In the genomic region with DNA sequence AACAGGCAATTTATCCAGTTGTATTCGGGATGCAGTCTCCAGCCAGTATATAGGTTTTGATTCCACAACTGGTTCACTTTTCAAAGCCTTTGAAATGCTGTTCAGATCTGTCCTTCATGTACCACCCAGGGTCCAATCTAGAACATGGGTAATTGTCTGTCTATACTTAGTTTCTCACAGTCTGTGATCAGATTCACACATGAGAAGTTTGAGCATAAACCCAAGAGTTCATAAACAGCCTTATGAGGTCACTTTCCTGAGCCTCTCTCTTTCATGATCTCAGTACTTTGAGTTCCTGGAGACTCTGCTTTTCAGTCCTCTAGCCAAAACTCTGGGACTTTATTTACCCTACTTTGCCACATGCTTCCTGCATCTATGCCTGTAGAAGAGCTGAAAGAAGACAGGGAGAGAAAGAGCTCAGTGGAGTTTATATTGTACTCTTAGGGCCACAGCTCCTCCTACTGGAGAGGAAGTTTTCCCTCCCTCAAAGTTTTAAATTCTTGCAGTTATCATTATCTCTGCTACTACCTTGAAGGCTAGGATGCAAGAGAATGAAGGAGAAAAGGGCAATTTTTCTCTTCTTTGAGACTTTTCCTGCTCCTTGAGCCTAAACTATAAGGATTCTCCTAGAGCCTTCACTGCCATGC, we compare ENCODE assay signal across 8 cellular contexts.
DNase-seq lines count a peak whose midpoint lies in the region; ATAC-seq, FAIRE-seq and TF ChIP-seq lines count a peak whose summit lies in the region.

No MANE protein-coding gene starts in this region.

- CTCF ChIA-PET in GM12878 (lab: Yijun Ruan, JAX) = interaction anchor here (0.6 to 1.3 kb wide), 15 partner anchors 9 to 739 kb away, joined by 3 to 20 read pairs (median 4); no protein-coding TSS in a partner anchor

- BruUV-seq in GM12878 (replicated peaks; lab: Mats Ljungman, UMichigan) = no TSS peak

- POLR2A ChIA-PET in GM12878 (lab: Charles Lee) = interaction anchor here (0.9 kb wide), 1 partner anchor 91 kb away, joined by 4 read pairs; no protein-coding TSS in a partner anchor

- FAIRE-seq in GM12878 (lab: Jason Lieb, UNC) = no peak

- intact Hi-C loops in GM12878 (cut with micrococcal nuclease; ENCODE audit: unreplicated experiment) = loop anchor here (1.0 to 10.0 kb wide), 2 partner anchors 169 to 766 kb away; no protein-coding TSS in a partner anchor

- no peak overlapping the region for H3K27ac ChIP-seq in MM.1S (ENCODE audit: low read length)
- no peak overlapping the region for H3K27ac ChIP-seq in GM12878 (ENCODE audit: control insufficient read depth, insufficient read depth)

- H3K4me1 ChIP-seq in MM.1S (ENCODE audit: low read length) (no peaks in the 10 kb centered on the region), GM12878 (ENCODE audit: control insufficient read depth, insufficient read depth, low read length) (no peaks in the 10 kb centered on the region)

- no peaks in the 10 kb centered on the region for H3K9me3 ChIP-seq in MM.1S (replicated peaks; ENCODE audit: insufficient read depth, low read length)
- no peaks in the 10 kb centered on the region; the same call in 1 of the 3 replicates for H3K9me3 ChIP-seq in GM12878 (replicated peaks; ENCODE audit: control insufficient read depth, insufficient read depth, low read length)

- H3K36me3 ChIP-seq in MM.1S (replicated peaks; ENCODE audit: insufficient read depth, low read length) (no peaks in the 10 kb centered on the region), GM12878 (ENCODE audit: control insufficient read depth in 2 of 2, insufficient read depth in 2 of 2, low read length in 1 of 2) (peaks cover 0 to 1% of the 10 kb centered on the region in 2 experiments; a peak in 2 of 4 replicates)

- peak; percentile 75 for TF ChIP-seq CTCF in MM.1S (IDR thresholded peaks at IDR 0.05; ENCODE audit: low read length)
- peak; percentile 53 to 60 (median 53) for TF ChIP-seq CTCF in GM12878 (IDR thresholded peaks at IDR 0.05 in 2 of 3, conservative IDR thresholded peaks at IDR 0.05 in 1 of 3; ENCODE audit: control insufficient read depth in 2 of 3, extremely low read depth in 1 of 3, insufficient read depth in 1 of 3, low read depth in 3 of 3, low read length in 3 of 3)

- peak; percentile 65 for TF ChIP-seq RAD21 in GM12878 (IDR thresholded peaks at IDR 0.05; ENCODE audit: insufficient read depth, low read depth, low read length)

- H3K9me2 ChIP-seq in MM.1S (replicated peaks; ENCODE audit: insufficient read depth, low read length) = no peaks in the 10 kb centered on the region

- H3F3A ChIP-seq in MM.1S (ENCODE audit: insufficient read depth, low read length) = no peaks in the 10 kb centered on the region

- peak; percentile 14 for DNase-seq in stimulated activated CD4-positive, alpha-beta T cell treated with anti-CD3 and anti-CD28 coated beads, Interleukin-15, amount 100 ng/mL, for 24 hours
- no peak for DNase-seq in stimulated activated CD4-positive, alpha-beta T cell treated with anti-CD3 and anti-CD28 coated beads, Interleukin-1b, Interleukin-23, amount 100 ng/mL, for 48 hours
- DNase-seq in MM.1S (peak; percentile 60), GM12878 (ENCODE audit: low read depth, low spot score) (peak; percentile 28), kidney tubule cell (ENCODE audit: low spot score) (peak; percentile 60), COLO829 (ENCODE audit: low spot score) (no peak)

- H2AFZ ChIP-seq in MM.1S (ENCODE audit: low read length) = no peak overlapping the region
- no peak overlapping the region for H2AFZ ChIP-seq in GM12878 (ENCODE audit: control insufficient read depth, low read depth, low read length)

- ATAC-seq in GM12878 (peak; percentile 83), GM21737 (IDR thresholded peaks at IDR 0.05; ENCODE audit: unreplicated experiment) (no peak), HG02798 (IDR thresholded peaks at IDR 0.05; ENCODE audit: poor library complexity, unreplicated experiment) (no peak)

- SMC1A ChIA-PET in GM12878 (lab: Charles Lee; ENCODE audit: uncharacterized antibody, unreplicated experiment) = interaction anchor here (0.7 to 1.4 kb wide), 10 partner anchors 133 to 804 kb away, joined by 3 to 5 read pairs (median 3); no protein-coding TSS in a partner anchor

- H3K79me2 ChIP-seq in MM.1S (ENCODE audit: low read length) (no peaks in the 10 kb centered on the region), GM12878 (ENCODE audit: control insufficient read depth, insufficient read depth, low read length) (peaks cover 4% of the 10 kb centered on the region)

- TF ChIP-seq POLR2A in GM12878 (IDR thresholded peaks at IDR 0.05; ENCODE audit: low read depth, low read length) = no peak

- H4K20me1 ChIP-seq in MM.1S (ENCODE audit: insufficient read depth, low read length) (no peaks in the 10 kb centered on the region), GM12878 (ENCODE audit: control insufficient read depth, insufficient read depth) (no peaks in the 10 kb centered on the region)

- WGBS in GM12878 (ENCODE audit: insufficient coverage, insufficient replicate concordance, low lambda C conversion rate, missing lambda C conversion rate) = 100% methylated on average over 1 of the region's 1 CpG

- no peak for TF ChIP-seq EP300 in GM12878 (IDR thresholded peaks at IDR 0.05; ENCODE audit: borderline replicate concordance in 1 of 2, control insufficient read depth in 1 of 2, low read depth in 2 of 2, low read length in 2 of 2)

- H3K4me3 ChIP-seq in MM.1S (ENCODE audit: low read length) = no peak overlapping the region
- no peak overlapping the region for H3K4me3 ChIP-seq in GM12878

- in situ Hi-C loops in GM12878 (cut with MboI) = no loop called here

- H3K27me3 ChIP-seq in MM.1S (replicated peaks; ENCODE audit: insufficient read depth, low read length) (no peaks in the 10 kb centered on the region), GM12878 (replicated peaks in 1 of 2; ENCODE audit: control insufficient read depth in 2 of 2, insufficient read depth in 2 of 2, low read length in 1 of 2) (no peaks in the 10 kb centered on the region)

- H3K9ac ChIP-seq in MM.1S (ENCODE audit: low read length) (no peak overlapping the region), GM12878 (ENCODE audit: control insufficient read depth, insufficient read depth, low read length) (no peak overlapping the region)

- RAD21 ChIA-PET in GM12878 (lab: Charles Lee; ENCODE audit: unreplicated experiment) = interaction anchor here (0.7 to 1.6 kb wide), 18 partner anchors 10 to 762 kb away, joined by 3 to 25 read pairs (median 3); a partner anchor contains a TSS

- H3K4me2 ChIP-seq in MM.1S (ENCODE audit: low read depth, low read length) (no peak overlapping the region), GM12878 (ENCODE audit: control insufficient read depth, insufficient read depth) (no peak overlapping the region)

TF ChIP-seq in GM12878, 131 proteins besides CTCF, POLR2A, EP300 and RAD21 (continues in another document):
- TF ChIP-seq RFX5 (IDR thresholded peaks at IDR 0.05; ENCODE audit: low read depth, low read length) (no peak), BMI1 (IDR thresholded peaks at IDR 0.05; ENCODE audit: borderline replicate concordance) (no peak), ZZZ3 (IDR thresholded peaks at IDR 0.05; ENCODE audit: control insufficient read depth, insufficient read length, low read depth) (no peak), BCL11A (IDR thresholded peaks at IDR 0.05; ENCODE audit: low read depth, low read length) (no peak), NR2F1 (conservative IDR thresholded peaks at IDR 0.05) (no peak), YBX1 (IDR thresholded peaks at IDR 0.05) (no peak), SMC3 (IDR thresholded peaks at IDR 0.05; ENCODE audit: borderline replicate concordance, low read length) (peak; percentile 47; the same call in 1 of the 2 replicates), CBX5 (IDR thresholded peaks at IDR 0.05; ENCODE audit: low read depth) (0 out of 2 replicates have a peak, but pooled peaks have one; percentile 34), KLF5 (IDR thresholded peaks at IDR 0.05; ENCODE audit: partially characterized antibody) (no peak), ZNF622 (IDR thresholded peaks at IDR 0.05) (no peak)
- TF ChIP-seq, protein P1, sequence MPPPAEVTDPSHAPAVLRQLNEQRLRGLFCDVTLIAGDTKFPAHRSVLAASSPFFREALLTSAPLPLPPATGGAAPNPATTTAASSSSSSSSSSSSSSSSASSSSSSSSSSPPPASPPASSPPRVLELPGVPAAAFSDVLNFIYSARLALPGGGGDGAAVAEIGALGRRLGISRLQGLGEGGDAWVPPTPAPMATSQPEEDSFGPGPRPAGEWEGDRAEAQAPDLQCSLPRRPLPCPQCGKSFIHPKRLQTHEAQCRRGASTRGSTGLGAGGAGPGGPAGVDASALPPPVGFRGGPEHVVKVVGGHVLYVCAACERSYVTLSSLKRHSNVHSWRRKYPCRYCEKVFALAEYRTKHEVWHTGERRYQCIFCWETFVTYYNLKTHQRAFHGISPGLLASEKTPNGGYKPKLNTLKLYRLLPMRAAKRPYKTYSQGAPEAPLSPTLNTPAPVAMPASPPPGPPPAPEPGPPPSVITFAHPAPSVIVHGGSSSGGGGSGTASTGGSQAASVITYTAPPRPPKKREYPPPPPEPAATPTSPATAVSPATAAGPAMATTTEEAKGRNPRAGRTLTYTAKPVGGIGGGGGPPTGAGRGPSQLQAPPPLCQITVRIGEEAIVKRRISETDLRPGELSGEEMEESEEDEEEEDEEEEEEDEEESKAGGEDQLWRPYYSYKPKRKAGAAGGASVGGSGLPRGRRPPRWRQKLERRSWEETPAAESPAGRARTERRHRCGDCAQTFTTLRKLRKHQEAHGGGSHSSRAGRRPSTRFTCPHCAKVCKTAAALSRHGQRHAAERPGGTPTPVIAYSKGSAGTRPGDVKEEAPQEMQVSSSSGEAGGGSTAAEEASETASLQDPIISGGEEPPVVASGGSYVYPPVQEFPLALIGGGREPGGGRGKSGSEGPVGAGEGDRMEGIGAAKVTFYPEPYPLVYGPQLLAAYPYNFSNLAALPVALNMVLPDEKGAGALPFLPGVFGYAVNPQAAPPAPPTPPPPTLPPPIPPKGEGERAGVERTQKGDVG (CRISPR knock-in tag; IDR thresholded peaks at IDR 0.05) = no peak

Comparison
In these comparisons a context has a peak if more than half of its experiments do, and no peak if none do; other contexts are left out.
1. DNase-seq: peak in stimulated activated CD4-positive, alpha-beta T cell treated with anti-CD3 and anti-CD28 coated beads, Interleukin-15, amount 100 ng/mL, for 24 hours (single experiment), MM.1S (single experiment), GM12878 (single experiment) and kidney tubule cell (single experiment); none in stimulated activated CD4-positive, alpha-beta T cell treated with anti-CD3 and anti-CD28 coated beads, Interleukin-1b, Interleukin-23, amount 100 ng/mL, for 48 hours (single experiment) and COLO829 (single experiment).